In genomic region chr5:138466900-138467710, GRCh38 we compare ENCODE assay signal across 9 cellular contexts. TPM values are rescaled to one million over a fixed set of nuclear protein-coding genes. Genes with fewer than 3 reads are reported as not detected.
DNase-seq lines count a peak whose midpoint lies in the region; ATAC-seq, FAIRE-seq and TF ChIP-seq lines count a peak whose summit lies in the region.
"Had no signal": no experiment of that assay in that cellular context is flagged by ENCODE, and none has a peak within 500 bp of the region (broad histone marks: within the 10 kb centered on the region; RNA-seq: fewer than 3 reads in every experiment).

No MANE protein-coding gene starts in this region.

- DNase-seq in ascending aorta (ENCODE audit: low spot score in 2 of 2) (peak in 1 of 2 donors; percentile 73), keratinocyte (ENCODE audit: low read depth, low spot score) (no peak), NCI-H187 (lab: John Stamatoyannopoulos, UW) (no peak)
- DNase-seq: NCI-H446 treated with DMSO at 0.1 percent for 48 hours had no signal

- H3K27ac ChIP-seq in ascending aorta (peak overlapping the region; percentile 2 to 46), keratinocyte (ENCODE audit: control insufficient read depth, insufficient read depth, low read length) (no peak overlapping the region), stomach smooth muscle (ENCODE audit: low read length) (peak overlapping the region; percentile 24)

- ATAC-seq in HG02623 (IDR thresholded peaks at IDR 0.05; ENCODE audit: unreplicated experiment) (no peak), GM19452 (IDR thresholded peaks at IDR 0.05; ENCODE audit: unreplicated experiment) (no peak)
- ATAC-seq: right cardiac atrium had no signal

- H3K36me3 ChIP-seq in ascending aorta: peaks cover 9 to 23% of the 10 kb centered on the region in 2 donors
- peaks cover 11 to 20% of the 10 kb centered on the region in 2 experiments for H3K36me3 ChIP-seq in keratinocyte (ENCODE audit: control insufficient read depth in 2 of 2, extremely low read depth in 1 of 2, insufficient read depth in 2 of 2, low read length in 2 of 2)
- H3K36me3 ChIP-seq in stomach smooth muscle (ENCODE audit: control insufficient read depth in 2 of 2, insufficient read depth in 2 of 2, low read length in 2 of 2): peaks cover 0 to 14% of the 10 kb centered on the region in 2 donors

- no peak overlapping the region for H2AFZ ChIP-seq in keratinocyte (ENCODE audit: control insufficient read depth, low read length)

- peak overlapping the region; percentile 91 for H3K9ac ChIP-seq in keratinocyte (ENCODE audit: control insufficient read depth, extremely low read depth, insufficient read depth, low read length)
- peak overlapping the region; percentile 67 to 82 for H3K9ac ChIP-seq in stomach smooth muscle (ENCODE audit: low read length in 2 of 2)

- intact Hi-C loops in ascending aorta (cut with DNase I): loop anchor here (10.0 kb wide), 1 partner anchor 108 kb away; the partner anchor contains the start of gene HSPA9

- H3K9me1 ChIP-seq in keratinocyte (ENCODE audit: control insufficient read depth, extremely low read depth, insufficient read depth, low read length): no peaks in the 10 kb centered on the region

- no peaks in the 10 kb centered on the region for H3K9me3 ChIP-seq in ascending aorta
- no peaks in the 10 kb centered on the region for H3K9me3 ChIP-seq in keratinocyte (ENCODE audit: control insufficient read depth, low read depth, low read length)
- H3K9me3 ChIP-seq in stomach smooth muscle (ENCODE audit: control insufficient read depth in 2 of 2, low read length in 2 of 2): no peaks in the 10 kb centered on the region

- H4K20me1 ChIP-seq in keratinocyte (ENCODE audit: control insufficient read depth, extremely low read depth, insufficient read depth, low read length): peaks cover 16% of the 10 kb centered on the region

- H3K79me2 ChIP-seq in keratinocyte (ENCODE audit: control insufficient read depth, insufficient read depth, low read length): peaks cover 12% of the 10 kb centered on the region

- TF ChIP-seq CTCF in ascending aorta (IDR thresholded peaks at IDR 0.05) (no peak), keratinocyte (optimal IDR thresholded peaks at IDR 0.05 in 1 of 3, IDR thresholded peaks at IDR 0.05 in 1 of 3, conservative IDR thresholded peaks at IDR 0.05 in 1 of 3; ENCODE audit: extremely low read depth in 1 of 3, insufficient read depth in 2 of 3, low read length in 3 of 3) (no peak)

- H3K4me3 ChIP-seq in ascending aorta (peak overlapping the region; percentile 65 to 91), keratinocyte (ENCODE audit: control insufficient read depth in 2 of 3, extremely low read depth in 1 of 3, insufficient read depth in 2 of 3, low read depth in 1 of 3, low read length in 3 of 3) (peak overlapping the region; percentile 75 to 92 (median 75)), stomach smooth muscle (ENCODE audit: low read length in 2 of 2) (peak overlapping the region; percentile 91 to 93)

- H3K9me3 Mint-ChIP-seq in IgD-negative memory B cell: no peaks in the 10 kb centered on the region

- H3K4me3 Mint-ChIP-seq in IgD-negative memory B cell: peak overlapping the region; percentile 85 to 93 (median 88)

- H3K27me3 Mint-ChIP-seq in IgD-negative memory B cell: peaks cover 4% of the 10 kb centered on the region

- dilution Hi-C loops in keratinocyte (cut with MboI; ENCODE audit: extremely low pct_ligation_motif_present, low sequenced_read_pairs): no loop called here

- peaks cover 9 to 24% of the 10 kb centered on the region in 2 donors for H3K4me1 ChIP-seq in ascending aorta
- H3K4me1 ChIP-seq in keratinocyte (ENCODE audit: control insufficient read depth, extremely low read depth, insufficient read depth, low read length): peaks cover 25% of the 10 kb centered on the region
- H3K4me1 ChIP-seq in stomach smooth muscle (ENCODE audit: control insufficient read depth, insufficient read depth, low read length): peaks cover 35% of the 10 kb centered on the region

- peaks cover 3% of the 10 kb centered on the region for H3K36me3 Mint-ChIP-seq in IgD-negative memory B cell

- H3K27me3 ChIP-seq in ascending aorta (no peaks in the 10 kb centered on the region), keratinocyte (ENCODE audit: control insufficient read depth, extremely low read depth, insufficient read depth, low read length) (no peaks in the 10 kb centered on the region), stomach smooth muscle (ENCODE audit: control insufficient read depth in 1 of 2, insufficient read depth in 2 of 2, low read length in 2 of 2) (no peaks in the 10 kb centered on the region)

- FAIRE-seq in keratinocyte (lab: Jason Lieb, UNC): no peak

- H3K4me1 Mint-ChIP-seq in IgD-negative memory B cell: peaks cover 0 to 13% (median 9%) of the 10 kb centered on the region in 3 donors

- H3K4me2 ChIP-seq in keratinocyte (ENCODE audit: control insufficient read depth, extremely low read depth, insufficient read depth, low read depth, low read length): peak overlapping the region; percentile 83

- peak overlapping the region in 2 of 3 donors; percentile 47 to 80 for H3K27ac Mint-ChIP-seq in IgD-negative memory B cell

RNA-seq across cellular contexts. Expression of gene EGR1, which starts 1.8 kb away (rescaled TPM):
- polyA plus RNA-seq in IgD-negative memory B cell (32.3 TPM), keratinocyte (2.8 to 7.0 TPM (median 5.6 TPM) in 3 replicates)
- total RNA-seq in ascending aorta: 419 TPM
- polyA plus RNA-seq in keratinocyte (2011; ENCODE audit: low read depth): 97.2 TPM
- 10.2 and 11.2 TPM in 2 replicates for polyA plus RNA-seq in keratinocyte (2011; cell fraction: cytosol; rRNA removed)
- polyA plus RNA-seq in keratinocyte (2011; cell fraction: nucleus; rRNA removed): 24.6 and 29.8 TPM in 2 replicates
- 9.1 and 116 TPM in 2 replicates for polyA plus RNA-seq in keratinocyte (2012; ENCODE audit: low replicate concordance)
- 6.4 to 11.1 TPM (median 9.3 TPM) in 3 replicates for polyA minus RNA-seq in keratinocyte
- polyA minus RNA-seq in keratinocyte (2011; cell fraction: cytosol; rRNA and poly(A)+ RNA removed): 15.0 TPM
- 9.7 and 12.6 TPM in 2 replicates for polyA minus RNA-seq in keratinocyte (2011; cell fraction: nucleus; rRNA and poly(A)+ RNA removed)

RNA-seq across cellular contexts. Expression of gene REEP2, which starts 28.2 kb away (rescaled TPM):
- polyA plus RNA-seq in IgD-negative memory B cell: not detected
- total RNA-seq in ascending aorta: 3.5 TPM
- polyA plus RNA-seq in keratinocyte: 0.19 to 0.41 TPM (median 0.35 TPM) in 3 replicates
- not detected for polyA plus RNA-seq in keratinocyte (2011; ENCODE audit: low read depth)
- 0.21 and 0.35 TPM in 2 replicates for polyA plus RNA-seq in keratinocyte (2011; cell fraction: cytosol; rRNA removed)
- 0.23 and 0.29 TPM in 2 replicates for polyA plus RNA-seq in keratinocyte (2011; cell fraction: nucleus; rRNA removed)
- polyA plus RNA-seq in keratinocyte (2012; ENCODE audit: low replicate concordance): 0.27 and 0.69 TPM in 2 replicates
- polyA minus RNA-seq in keratinocyte: 7.4 TPM in 1 of 3 replicates, not detected in the others
- polyA minus RNA-seq in keratinocyte (2011; cell fraction: cytosol; rRNA and poly(A)+ RNA removed): 0.96 TPM
- polyA minus RNA-seq in keratinocyte (2011; cell fraction: nucleus; rRNA and poly(A)+ RNA removed): not detected in 2 replicates
